Comparison of ENCODE assay signal across 8 cellular contexts in the genomic region with DNA sequence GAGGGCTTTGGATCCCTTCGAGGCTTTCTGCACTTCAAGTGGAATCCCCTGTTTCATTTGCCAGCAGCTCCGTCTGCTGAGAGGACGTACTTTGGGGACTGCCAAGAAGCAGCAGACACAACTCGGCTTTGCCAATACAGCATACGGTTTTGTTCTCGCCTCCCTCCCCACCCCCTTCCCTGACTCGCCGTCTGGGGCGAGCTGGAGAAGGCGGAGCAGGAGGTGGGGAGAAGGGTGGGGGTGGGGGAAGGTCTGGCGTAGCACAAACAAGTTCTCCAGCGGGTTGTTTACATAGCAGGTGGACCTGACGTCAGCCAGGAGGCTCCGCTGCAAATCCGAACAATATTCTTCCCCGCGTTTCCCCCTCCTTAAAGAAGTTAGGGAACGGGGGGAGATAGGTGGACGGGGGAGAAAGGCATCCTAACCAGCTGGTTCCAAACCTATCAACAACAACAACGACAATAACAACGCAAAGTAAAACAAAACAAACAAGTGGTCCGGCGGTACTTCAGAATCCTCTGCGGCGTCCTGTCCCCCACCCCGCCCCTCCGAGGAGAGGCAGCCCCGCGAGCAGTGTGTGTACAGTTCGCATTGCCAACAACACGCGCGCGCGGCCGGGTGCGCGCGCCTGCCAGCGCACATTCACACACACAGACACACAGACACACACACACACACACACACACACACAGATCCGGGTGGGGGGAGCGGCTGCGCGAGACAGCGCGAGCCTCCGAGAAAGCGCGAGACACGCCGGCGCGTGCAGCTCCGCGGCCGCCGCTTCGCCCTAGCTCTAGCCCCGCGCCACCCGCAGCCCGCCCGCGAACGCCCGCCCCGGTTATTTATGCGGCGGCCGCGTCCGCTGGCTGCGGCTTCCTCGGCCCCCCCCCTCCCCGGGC.
DNase-seq lines count a peak whose midpoint lies in the region; ATAC-seq and TF ChIP-seq lines count a peak whose summit lies in the region.

No MANE protein-coding gene starts in this region.

- peaks cover 22% of the 10 kb centered on the region for H3K27me3 ChIP-seq in gastroesophageal sphincter
- peaks cover 100% of the 10 kb centered on the region for H3K27me3 ChIP-seq in neural progenitor cell

- 0 to 1% methylated on average over 3 to 15 of the region's 75 CpGs for WGBS in gastroesophageal sphincter (ENCODE audit: low coverage in 1 of 2), 2 donors

- peak overlapping the region; percentile 96 for H3K4me3 Mint-ChIP-seq in neural progenitor cell

- no peak for TF ChIP-seq EP300 in gastroesophageal sphincter (IDR thresholded peaks at IDR 0.05)

- H3K27ac Mint-ChIP-seq in neural progenitor cell, result peak overlapping the region; percentile 99

- peak overlapping the region; percentile 94 to 99 (median 96) for H3K27ac ChIP-seq in gastroesophageal sphincter
- no peak overlapping the region for H3K27ac ChIP-seq in neural progenitor cell

- H3K4me1 ChIP-seq in ES-I3 (ENCODE audit: insufficient read depth, low read length) (peaks cover 4% of the 10 kb centered on the region; the same call in 1 of the 2 replicates), gastroesophageal sphincter (peaks cover 0 to 44% (median 0%) of the 10 kb centered on the region in 3 donors), neural progenitor cell (peaks cover 15% of the 10 kb centered on the region)

- peak overlapping the region; percentile 78 to 89 for H3K4me3 ChIP-seq in gastroesophageal sphincter
- peak overlapping the region; percentile 58 for H3K4me3 ChIP-seq in neural progenitor cell

- H4K20me1 ChIP-seq in neural progenitor cell (ENCODE audit: low read depth), result peaks cover 33% of the 10 kb centered on the region

- H3K36me3 ChIP-seq in ES-I3 (ENCODE audit: insufficient read depth, low read length) (no peaks in the 10 kb centered on the region), gastroesophageal sphincter (no peaks in the 10 kb centered on the region), neural progenitor cell (no peaks in the 10 kb centered on the region)

- no peaks in the 10 kb centered on the region for H3K9me3 Mint-ChIP-seq in neural progenitor cell

- H3F3A ChIP-seq in neural progenitor cell (ENCODE audit: low read depth), result peaks cover 10% of the 10 kb centered on the region

- H3K4me2 ChIP-seq in neural progenitor cell, result peak overlapping the region; percentile 89

- peak overlapping the region; percentile 92 for H2AFZ ChIP-seq in neural progenitor cell (replicated peaks)

- ATAC-seq in HG02678 (IDR thresholded peaks at IDR 0.05; ENCODE audit: unreplicated experiment), result peak; percentile 36
- peak; percentile 89 for ATAC-seq in gastroesophageal sphincter
- ATAC-seq in HG02588 (IDR thresholded peaks at IDR 0.05; ENCODE audit: unreplicated experiment), result no peak

- TF ChIP-seq POLR2A in gastroesophageal sphincter (IDR thresholded peaks at IDR 0.05), result peak; percentile 59 to 73

- H3K36me3 Mint-ChIP-seq in neural progenitor cell, result no peaks in the 10 kb centered on the region

- TF ChIP-seq CTCF in gastroesophageal sphincter (IDR thresholded peaks at IDR 0.05) (peak in 1 of 4 experiments; percentile 9), neural progenitor cell (IDR thresholded peaks at IDR 0.05) (no peak)

- peak overlapping the region; percentile 46 for H3K9ac ChIP-seq in ES-I3 (ENCODE audit: low read depth, low read length)
- no peak overlapping the region for H3K9ac ChIP-seq in neural progenitor cell

- H3K79me2 ChIP-seq in neural progenitor cell (ENCODE audit: low read depth), result no peaks in the 10 kb centered on the region

- DNase-seq in NCI-H446 treated with DMSO at 0.1 percent for 48 hours (lab: John Stamatoyannopoulos, UW) (peak; percentile 98), neural progenitor cell (ENCODE audit: low spot score) (peak; percentile 76), GF-D8 (lab: John Stamatoyannopoulos, UW) (no peak)
- DNase-seq in activated naive CD4-positive, alpha-beta T cell treated with anti-CD3 and anti-CD28 coated beads, Interleukin-2, amount 50 U/mL, for 16 hours, result peak; percentile 14

- peaks cover 37% of the 10 kb centered on the region for H3K27me3 Mint-ChIP-seq in neural progenitor cell (ENCODE audit: insufficient read depth, low read depth)

- H3K9me3 ChIP-seq in ES-I3 (ENCODE audit: control insufficient read depth, insufficient read depth, low read length) (no peaks in the 10 kb centered on the region), gastroesophageal sphincter (no peaks in the 10 kb centered on the region), neural progenitor cell (ENCODE audit: low read depth) (no peaks in the 10 kb centered on the region)

- peaks cover 32% of the 10 kb centered on the region for H3K4me1 Mint-ChIP-seq in neural progenitor cell
